1 cellular context compared by ENCODE assay signal in genomic region chr10:71860243-71861029, GRCh38.
TF ChIP-seq lines count a peak whose summit lies in the region.

No MANE protein-coding gene starts in this region.

TF ChIP-seq in HepG2, 621 proteins besides CTCF, POLR2A, EP300 and RAD21 (continued from another document and continues in another):
- no peak for TF ChIP-seq STAT6 (CRISPR knock-in tag; IDR thresholded peaks at IDR 0.05; ENCODE audit: borderline replicate concordance)
- TF ChIP-seq TIGD3 (CRISPR knock-in tag; IDR thresholded peaks at IDR 0.05; ENCODE audit: borderline replicate concordance) = no peak
- TF ChIP-seq ZNF660 (CRISPR knock-in tag; IDR thresholded peaks at IDR 0.05; ENCODE audit: borderline replicate concordance, low read depth) = no peak
- no peak for TF ChIP-seq ZNF543 (CRISPR knock-in tag; IDR thresholded peaks at IDR 0.05)
- no peak for TF ChIP-seq PPARG (CRISPR knock-in tag; conservative IDR thresholded peaks at IDR 0.05)
- TF ChIP-seq HNRNPH1 (optimal IDR thresholded peaks at IDR 0.05; ENCODE audit: low read depth, low read length) = no peak
- TF ChIP-seq DNMT1 (CRISPR knock-in tag; IDR thresholded peaks at IDR 0.05) = no peak
- no peak for TF ChIP-seq SAFB2 (CRISPR knock-in tag; IDR thresholded peaks at IDR 0.05; ENCODE audit: borderline replicate concordance, low read depth)
- no peak for TF ChIP-seq MAF1 (CRISPR knock-in tag; IDR thresholded peaks at IDR 0.05; ENCODE audit: borderline replicate concordance)
- TF ChIP-seq NR0B2 (CRISPR knock-in tag; IDR thresholded peaks at IDR 0.05) = no peak
- TF ChIP-seq JUN (CRISPR knock-in tag; IDR thresholded peaks at IDR 0.05) = 0 out of 2 replicates have a peak, but pooled peaks have one; percentile 31
- no peak for TF ChIP-seq PAXIP1 (CRISPR knock-in tag; conservative IDR thresholded peaks at IDR 0.05)
- peak; percentile 69; the same call in 1 of the 2 replicates for TF ChIP-seq KDM2A (CRISPR knock-in tag; IDR thresholded peaks at IDR 0.05; ENCODE audit: borderline replicate concordance, low read depth)
- TF ChIP-seq ZNF331 (CRISPR knock-in tag; IDR thresholded peaks at IDR 0.05) = peak; percentile 46; the same call in 1 of the 2 replicates
- no peak for TF ChIP-seq REXO4 (CRISPR knock-in tag; IDR thresholded peaks at IDR 0.05; ENCODE audit: borderline replicate concordance)
- TF ChIP-seq HOXA7 (CRISPR knock-in tag; IDR thresholded peaks at IDR 0.05) = no peak
- no peak for TF ChIP-seq NFAT5 (CRISPR knock-in tag; IDR thresholded peaks at IDR 0.05)
- TF ChIP-seq RARG (CRISPR knock-in tag; IDR thresholded peaks at IDR 0.05; ENCODE audit: low read depth) = no peak
- TF ChIP-seq EZH2 (conservative IDR thresholded peaks at IDR 0.05; ENCODE audit: low read depth, low read length) = no peak
- TF ChIP-seq ZNF317 (CRISPR knock-in tag; IDR thresholded peaks at IDR 0.05) = no peak
- TF ChIP-seq IRX3 (CRISPR knock-in tag; IDR thresholded peaks at IDR 0.05; ENCODE audit: borderline replicate concordance, low read depth) = no peak
- TF ChIP-seq MTA1 (CRISPR knock-in tag; IDR thresholded peaks at IDR 0.05; ENCODE audit: borderline replicate concordance) = peak; percentile 60; the same call in 1 of the 2 replicates
- TF ChIP-seq GATA4 (IDR thresholded peaks at IDR 0.05; ENCODE audit: borderline replicate concordance, low read depth) = no peak
- no peak for TF ChIP-seq HIC2 (CRISPR knock-in tag; IDR thresholded peaks at IDR 0.05; ENCODE audit: low read depth)
- no peak for TF ChIP-seq ZNF776 (CRISPR knock-in tag; IDR thresholded peaks at IDR 0.05)
- no peak for TF ChIP-seq ZNF33B (CRISPR knock-in tag; IDR thresholded peaks at IDR 0.05)
- TF ChIP-seq ZNF12 (CRISPR knock-in tag; IDR thresholded peaks at IDR 0.05) = 0 out of 2 replicates have a peak, but pooled peaks have one; percentile 20
- 0 out of 2 replicates have a peak, but pooled peaks have one; percentile 75 for TF ChIP-seq ZNF556 (CRISPR knock-in tag; IDR thresholded peaks at IDR 0.05; ENCODE audit: borderline replicate concordance)
- peak; percentile 77 for TF ChIP-seq HBP1 (CRISPR knock-in tag; IDR thresholded peaks at IDR 0.05; ENCODE audit: low read depth)
- no peak for TF ChIP-seq ZNF547 (CRISPR knock-in tag; IDR thresholded peaks at IDR 0.05)
- TF ChIP-seq ZNF550 (CRISPR knock-in tag; IDR thresholded peaks at IDR 0.05; ENCODE audit: borderline replicate concordance) = no peak
- TF ChIP-seq KDM4B (CRISPR knock-in tag; IDR thresholded peaks at IDR 0.05) = peak; percentile 41; the same call in 1 of the 2 replicates
- no peak for TF ChIP-seq ZSCAN12 (CRISPR knock-in tag; IDR thresholded peaks at IDR 0.05)
- TF ChIP-seq ZNF430 (CRISPR knock-in tag; IDR thresholded peaks at IDR 0.05) = peak; percentile 37; the same call in 1 of the 2 replicates
- TF ChIP-seq ARHGAP35 (CRISPR knock-in tag; IDR thresholded peaks at IDR 0.05; ENCODE audit: borderline replicate concordance) = no peak
- TF ChIP-seq ZFP36L1 (CRISPR knock-in tag; IDR thresholded peaks at IDR 0.05) = no peak
- TF ChIP-seq ZNF276 (CRISPR knock-in tag; IDR thresholded peaks at IDR 0.05; ENCODE audit: low read depth) = no peak
- no peak; the same call in 1 of the 2 replicates for TF ChIP-seq CREM (IDR thresholded peaks at IDR 0.05)
- TF ChIP-seq CREM (CRISPR knock-in tag; IDR thresholded peaks at IDR 0.05) = no peak
- no peak for TF ChIP-seq SRY (CRISPR knock-in tag; IDR thresholded peaks at IDR 0.05)
- no peak for TF ChIP-seq ZNF770 (CRISPR knock-in tag; IDR thresholded peaks at IDR 0.05)
